Comparison of ENCODE assay signal across 22 cellular contexts in the genomic region with DNA sequence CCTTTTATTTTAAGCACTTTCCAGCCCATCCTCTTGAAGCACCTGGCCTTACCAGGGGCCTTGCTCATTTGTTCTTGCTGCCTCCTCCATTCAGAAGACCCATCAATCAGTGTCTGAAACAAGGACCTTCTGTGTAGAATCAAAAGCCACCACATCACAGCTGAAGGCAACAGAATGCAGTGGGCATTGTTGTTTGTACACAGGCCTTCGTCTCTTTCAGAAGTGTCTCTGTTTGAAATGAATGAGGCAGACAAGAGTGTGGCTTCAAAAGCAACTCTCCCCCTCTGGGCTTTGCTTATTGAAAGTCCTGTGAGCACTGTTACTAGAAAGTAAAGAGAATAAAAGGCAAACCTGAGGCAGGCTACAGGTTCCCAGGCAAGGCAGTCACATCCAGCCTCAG. TPM values are rescaled to one million over a fixed set of nuclear protein-coding genes. Genes with fewer than 3 reads are reported as not detected.
DNase-seq lines count a peak whose midpoint lies in the region; ATAC-seq and TF ChIP-seq lines count a peak whose summit lies in the region.
"Had no signal": no experiment of that assay in that cellular context is flagged by ENCODE, and none has a peak within 500 bp of the region (broad histone marks: within the 10 kb centered on the region; RNA-seq: fewer than 3 reads in every experiment).

No MANE protein-coding gene starts in this region.

- intact Hi-C loops in OCI-LY7 (cut with micrococcal nuclease; ENCODE audit: unreplicated experiment) = no loop called here
- intact Hi-C loops in head of caudate nucleus (cut with DNase I) = no loop called here
- intact Hi-C loops in lower leg skin (cut with DNase I; ENCODE audit: low total_unique reads) = no loop called here

- DNase-seq in DMS79 treated with DMSO at 0.1 percent for 48 hours (lab: John Stamatoyannopoulos, UW) (peak; percentile 47), DMS79 (lab: John Stamatoyannopoulos, UW) (no peak), OCI-LY7 (ENCODE audit: low spot score) (no peak), head of caudate nucleus (peak in 33 of 42 donors; percentile 16 to 87 (median 60)), pons (ENCODE audit: low spot score) (peak; percentile 99), GM19238 (ENCODE audit: insufficient read length, low spot score) (no peak), lower leg skin (ENCODE audit: low spot score in 2 of 2) (no peak)
- DNase-seq: activated CD4-positive, alpha-beta T cell treated with anti-CD3 and anti-CD28 coated beads, Interleukin-2, amount 10 ng/mL, durations not matched to agents 24 days and 14 days; activated CD8-positive, alpha-beta memory T cell treated with anti-CD3 and anti-CD28 coated beads, Interleukin-2, amount 50 U/mL, for 4 hours; Calu3; cortex of kidney; mesenchymal stem cell; naive thymus-derived CD4-positive, alpha-beta T cell; NCI-H2081; OCI-M1; T-helper 1 cell; testis had no signal

- ATAC-seq in HG02610 (IDR thresholded peaks at IDR 0.05; ENCODE audit: unreplicated experiment) = no peak
- ATAC-seq: naive thymus-derived CD4-positive, alpha-beta T cell; Right ventricle myocardium inferior; stimulated activated effector memory CD8-positive, alpha-beta T cell treated with anti-CD3 and anti-CD28 coated beads, Interleukin-12 subunit alpha, Interleukin-12 subunit beta, amount 100 ng/mL, for 72 hours had no signal

- CTCF ChIA-PET in OCI-LY7 (lab: Charles Lee; ENCODE audit: unreplicated experiment) = no interaction called here

- no peaks in the 10 kb centered on the region for H3K79me2 ChIP-seq in OCI-LY7 (ENCODE audit: insufficient read depth, low read depth, low read length)
- H3K79me2 ChIP-seq: hepatocyte had no signal

- POLR2A ChIA-PET in OCI-LY7 (lab: Charles Lee) = no interaction called here

- H2AFZ ChIP-seq in OCI-LY7 (ENCODE audit: low read length) = 0 out of 2 replicates have a peak overlapping the region, but pooled peaks have one; percentile 24
- H2AFZ ChIP-seq: hepatocyte had no signal

- 83 to 92% methylated on average over 1 of the region's 1 CpG for WGBS in lower leg skin, 2 donors

- H3K9me2 ChIP-seq in OCI-LY7 (ENCODE audit: insufficient read depth, low read length) = no peaks in the 10 kb centered on the region

- TF ChIP-seq CTCF in OCI-LY7 (conservative IDR thresholded peaks at IDR 0.05; ENCODE audit: low read length) = no peak
- TF ChIP-seq CTCF in lower leg skin (IDR thresholded peaks at IDR 0.05) = no peak

- no peak overlapping the region for H3K27ac ChIP-seq in OCI-LY7 (ENCODE audit: low read depth, low read length, poor library complexity, severe bottlenecking)
- H3K27ac ChIP-seq: breast epithelium, hepatocyte, testis had no signal

- no peaks in the 10 kb centered on the region for H3K36me3 ChIP-seq in OCI-LY7 (ENCODE audit: insufficient read depth, low read length)
- H3K36me3 ChIP-seq: breast epithelium had no signal

- no peaks in the 10 kb centered on the region for H3K9me3 ChIP-seq in OCI-LY7 (ENCODE audit: low read length)
- H3K9me3 ChIP-seq: breast epithelium, testis had no signal

- peaks cover 17% of the 10 kb centered on the region for H3K4me1 ChIP-seq in OCI-LY7 (ENCODE audit: insufficient read depth, low read length, poor library complexity, severe bottlenecking)
- H3K4me1 ChIP-seq: breast epithelium, testis had no signal

- no TSS peak for BruUV-seq in OCI-LY7 (replicated peaks; lab: Mats Ljungman, UMichigan)

- H4K20me1 ChIP-seq in OCI-LY7 (ENCODE audit: insufficient read depth, low read length) = no peaks in the 10 kb centered on the region

- H3K4me2 ChIP-seq in OCI-LY7 (ENCODE audit: low read length) = no peak overlapping the region
- H3K4me2 ChIP-seq: hepatocyte had no signal

- H3K4me3 ChIP-seq in OCI-LY7 (ENCODE audit: low read depth, low read length, poor library complexity, severe bottlenecking) (no peak overlapping the region), lower leg skin (ENCODE audit: low read depth, poor library complexity, severe bottlenecking) (no peak overlapping the region)
- H3K4me3 ChIP-seq: breast epithelium, hepatocyte, testis had no signal

- TF ChIP-seq POLR2A in lower leg skin (IDR thresholded peaks at IDR 0.05) = no peak

RNA-seq across cellular contexts. Expression of a gene that starts 24.4 kb away (rescaled TPM):
- total RNA-seq in OCI-LY7 (2014; rRNA removed; shearing (Covaris generic)) = 0.08 and 0.50 TPM in 2 replicates
- total RNA-seq in OCI-LY7 (2022) (not detected in 2 replicates), lower leg skin (under 1 TPM in 2 of 4 donors, not detected in 2; 0.13 to 0.71 TPM)
- total RNA-seq: Calu3 had no signal

Comparison
In these comparisons a context has a peak if more than half of its experiments do, and no peak if none do; other contexts are left out.
1. DNase-seq: peak in DMS79 treated with DMSO at 0.1 percent for 48 hours (single experiment), head of caudate nucleus (33 of 42) and pons (single experiment); none in DMS79 (single experiment), OCI-LY7 (single experiment), GM19238 (single experiment) and lower leg skin (0 of 2).